ENCODE assay signal across 19 cellular contexts in genomic region chr6:148864941-148865340, GRCh38.
"Had no signal": no experiment of that assay in that cellular context is flagged by ENCODE, and none has a peak within 500 bp of the region (broad histone marks: within the 10 kb centered on the region; RNA-seq: fewer than 3 reads in every experiment).

No MANE protein-coding gene starts in this region.

- H3K27ac Mint-ChIP-seq: nephron progenitor cell had no signal

- DNase-seq: activated CD4-positive, alpha-beta T cell treated with anti-CD3 and anti-CD28 coated beads, Interleukin-2, amount 50 U/mL, for 1 hour; activated CD4-positive, CD25-positive, alpha-beta regulatory T cell treated with anti-CD3 and anti-CD28 coated beads, Interleukin-2, amount 50 U/mL, for 72 hours; activated CD8-positive, alpha-beta memory T cell treated with anti-CD3 and anti-CD28 coated beads, Interleukin-2, amount 50 U/mL, for 48 hours; activated effector memory CD4-positive, alpha-beta T cell treated with Interleukin-2 at 50 U/mL for 16 hours; activated naive CD4-positive, alpha-beta T cell treated with anti-CD3 and anti-CD28 coated beads, Interleukin-2, amount 50 U/mL, for 16 hours; activated T-cell treated with anti-CD3 and anti-CD28 coated beads, Interleukin-2, amount 50 U/mL, for 48 hours; effector CD4-positive, alpha-beta T cell; heart left ventricle; kidney glomerular epithelial cell; left ventricle myocardium inferior; mammary epithelial cell; nephron progenitor cell; occipital lobe; stimulated activated CD4-positive, alpha-beta T cell treated with anti-CD3 and anti-CD28 coated beads, Interleukin-12 subunit alpha, Interleukin-12 subunit beta, amount 100 ng/mL, for 4 hours; stimulated activated CD4-positive, alpha-beta T cell treated with anti-CD3 and anti-CD28 coated beads, Interleukin-2, amount 100 ng/mL, for 24 hours; stimulated activated naive CD8-positive, alpha-beta T cell treated with anti-CD3 and anti-CD28 coated beads, Interleukin-15, Interleukin-2, amounts not matched to agents 100 U/mL and 50 U/mL, for 24 hours; uterus had no signal

- H3K4me3 Mint-ChIP-seq: nephron progenitor cell had no signal

- ATAC-seq: esophagus mucosa; gastroesophageal sphincter; heart left ventricle; stimulated activated naive CD8-positive, alpha-beta T cell treated with anti-CD3 and anti-CD28 coated beads, Interleukin-15, Interleukin-2, amounts not matched to agents 100 U/mL and 50 U/mL, for 24 hours had no signal
